Comparison of ENCODE assay signal across 17 cellular contexts in the genomic region with DNA sequence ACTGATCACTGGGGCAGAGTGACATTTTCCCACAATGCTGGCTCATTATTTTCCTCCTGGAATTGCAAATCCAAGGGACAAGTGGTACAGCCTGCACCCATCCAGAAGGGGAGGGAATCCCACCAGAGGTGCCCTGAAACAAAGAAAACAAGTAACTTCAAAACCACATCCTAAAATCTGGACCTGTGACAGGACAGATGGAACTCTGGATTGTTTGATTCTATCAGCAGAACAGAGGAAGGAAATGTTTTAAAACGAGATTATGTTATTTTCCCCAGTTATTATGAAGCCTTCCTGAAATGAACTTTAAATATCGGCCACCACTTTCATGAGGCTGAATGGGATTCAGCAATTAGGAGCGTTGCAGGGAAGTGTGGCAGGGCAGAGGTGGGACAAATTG.
"Had no signal": no experiment of that assay in that cellular context is flagged by ENCODE, and none has a peak within 500 bp of the region (broad histone marks: within the 10 kb centered on the region; RNA-seq: fewer than 3 reads in every experiment).

No MANE protein-coding gene starts in this region.

- DNase-seq: activated CD4-positive, alpha-beta T cell treated with anti-CD3 and anti-CD28 coated beads for 36 hours; activated CD4-positive, alpha-beta T cell treated with anti-CD3 and anti-CD28 coated beads, Interleukin-2, amount 50 U/mL, for 48 hours; activated gamma-delta T cell treated with Interleukin-2 at 50 U/mL for 16 hours; adrenal gland; cerebellar nuclear complex; effector memory CD4-positive, alpha-beta T cell; mesendoderm; nucleus accumbens; stimulated activated CD4-positive, alpha-beta T cell treated with anti-CD3 and anti-CD28 coated beads, Interleukin-4, amount 100 ng/mL, for 24 hours; T1000; upper lobe of right lung had no signal

- H3K9me3 ChIP-seq: adrenal gland, breast epithelium, upper lobe of right lung had no signal

- H3K36me3 ChIP-seq: adrenal gland, breast epithelium, upper lobe of right lung had no signal

- H3K27ac ChIP-seq: adrenal gland, breast epithelium, upper lobe of right lung had no signal

- FAIRE-seq: astrocyte had no signal

- ATAC-seq: activated CD4-positive, alpha-beta T cell treated with anti-CD3 and anti-CD28 coated beads for 36 hours; activated naive CD4-positive, alpha-beta T cell treated with anti-CD3 and anti-CD28 coated beads, Interleukin-2, amount 50 U/mL, for 72 hours; natural killer cell treated with Interleukin-12 subunit alpha and Interleukin-12 subunit beta and Interleukin-15 and Interleukin-18, amount 100 ng/mL, for 72 hours; sciatic nerve; stimulated activated effector memory CD8-positive, alpha-beta T cell treated with anti-CD3 and anti-CD28 coated beads, Interleukin-12 subunit alpha, Interleukin-12 subunit beta, amount 100 ng/mL, for 72 hours; upper lobe of right lung had no signal

- H3K4me3 ChIP-seq: adrenal gland, breast epithelium, upper lobe of right lung had no signal

- H3K27me3 ChIP-seq: adrenal gland, breast epithelium, upper lobe of right lung had no signal
